ENCODE assay signal across 1 cellular context in the genomic region with DNA sequence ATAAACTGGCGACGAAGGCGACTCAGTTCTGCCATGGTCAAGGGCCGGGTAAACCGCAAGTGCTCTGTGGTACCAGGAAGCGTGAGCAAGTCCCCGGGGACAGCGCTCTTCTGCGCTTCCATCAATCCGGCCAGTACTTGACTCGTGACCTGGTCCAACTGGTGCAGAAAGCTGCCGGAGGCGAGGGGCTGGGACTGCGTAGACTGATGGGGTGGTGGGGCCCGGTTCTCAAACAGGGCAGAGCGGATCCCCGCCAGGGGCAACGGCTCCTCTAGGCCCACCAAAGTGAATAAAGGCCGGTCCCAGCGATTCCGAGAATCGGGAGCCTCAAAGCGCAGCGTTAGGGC.
TF ChIP-seq lines count a peak whose summit lies in the region.

No MANE protein-coding gene starts in this region.

TF ChIP-seq in HCT116, 20 proteins besides CTCF, POLR2A, EP300 and RAD21 (continued from another document):
- TF ChIP-seq, protein P1, sequence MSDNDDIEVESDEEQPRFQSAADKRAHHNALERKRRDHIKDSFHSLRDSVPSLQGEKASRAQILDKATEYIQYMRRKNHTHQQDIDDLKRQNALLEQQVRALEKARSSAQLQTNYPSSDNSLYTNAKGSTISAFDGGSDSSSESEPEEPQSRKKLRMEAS (IDR thresholded peaks at IDR 0.05) = no peak
- TF ChIP-seq, protein P2, sequence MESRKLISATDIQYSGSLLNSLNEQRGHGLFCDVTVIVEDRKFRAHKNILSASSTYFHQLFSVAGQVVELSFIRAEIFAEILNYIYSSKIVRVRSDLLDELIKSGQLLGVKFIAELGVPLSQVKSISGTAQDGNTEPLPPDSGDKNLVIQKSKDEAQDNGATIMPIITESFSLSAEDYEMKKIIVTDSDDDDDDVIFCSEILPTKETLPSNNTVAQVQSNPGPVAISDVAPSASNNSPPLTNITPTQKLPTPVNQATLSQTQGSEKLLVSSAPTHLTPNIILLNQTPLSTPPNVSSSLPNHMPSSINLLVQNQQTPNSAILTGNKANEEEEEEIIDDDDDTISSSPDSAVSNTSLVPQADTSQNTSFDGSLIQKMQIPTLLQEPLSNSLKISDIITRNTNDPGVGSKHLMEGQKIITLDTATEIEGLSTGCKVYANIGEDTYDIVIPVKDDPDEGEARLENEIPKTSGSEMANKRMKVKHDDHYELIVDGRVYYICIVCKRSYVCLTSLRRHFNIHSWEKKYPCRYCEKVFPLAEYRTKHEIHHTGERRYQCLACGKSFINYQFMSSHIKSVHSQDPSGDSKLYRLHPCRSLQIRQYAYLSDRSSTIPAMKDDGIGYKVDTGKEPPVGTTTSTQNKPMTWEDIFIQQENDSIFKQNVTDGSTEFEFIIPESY (IDR thresholded peaks at IDR 0.05; ENCODE audit: extremely low read depth, insufficient replicate concordance, low read length) = no peak
- TF ChIP-seq, protein P3, sequence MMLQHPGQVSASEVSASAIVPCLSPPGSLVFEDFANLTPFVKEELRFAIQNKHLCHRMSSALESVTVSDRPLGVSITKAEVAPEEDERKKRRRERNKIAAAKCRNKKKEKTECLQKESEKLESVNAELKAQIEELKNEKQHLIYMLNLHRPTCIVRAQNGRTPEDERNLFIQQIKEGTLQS (IDR thresholded peaks at IDR 0.05) = no peak
- no peak for TF ChIP-seq ELF1 (IDR thresholded peaks at IDR 0.05; ENCODE audit: borderline replicate concordance, low read depth)
- no peak for TF ChIP-seq SP1 (IDR thresholded peaks at IDR 0.05; ENCODE audit: low read depth)
- no peak for TF ChIP-seq EZH2 (IDR thresholded peaks at IDR 0.05)
- TF ChIP-seq JUND (IDR thresholded peaks at IDR 0.05) = no peak
- no peak for TF ChIP-seq CEBPB (IDR thresholded peaks at IDR 0.05; ENCODE audit: low read depth)
- no peak for TF ChIP-seq EZH2phosphoT487 (IDR thresholded peaks at IDR 0.05; ENCODE audit: borderline replicate concordance)
- TF ChIP-seq FOSL1 (IDR thresholded peaks at IDR 0.05; ENCODE audit: low read depth) = no peak
- TF ChIP-seq SRF (IDR thresholded peaks at IDR 0.05; ENCODE audit: low read depth) = no peak
- TF ChIP-seq, protein P4, sequence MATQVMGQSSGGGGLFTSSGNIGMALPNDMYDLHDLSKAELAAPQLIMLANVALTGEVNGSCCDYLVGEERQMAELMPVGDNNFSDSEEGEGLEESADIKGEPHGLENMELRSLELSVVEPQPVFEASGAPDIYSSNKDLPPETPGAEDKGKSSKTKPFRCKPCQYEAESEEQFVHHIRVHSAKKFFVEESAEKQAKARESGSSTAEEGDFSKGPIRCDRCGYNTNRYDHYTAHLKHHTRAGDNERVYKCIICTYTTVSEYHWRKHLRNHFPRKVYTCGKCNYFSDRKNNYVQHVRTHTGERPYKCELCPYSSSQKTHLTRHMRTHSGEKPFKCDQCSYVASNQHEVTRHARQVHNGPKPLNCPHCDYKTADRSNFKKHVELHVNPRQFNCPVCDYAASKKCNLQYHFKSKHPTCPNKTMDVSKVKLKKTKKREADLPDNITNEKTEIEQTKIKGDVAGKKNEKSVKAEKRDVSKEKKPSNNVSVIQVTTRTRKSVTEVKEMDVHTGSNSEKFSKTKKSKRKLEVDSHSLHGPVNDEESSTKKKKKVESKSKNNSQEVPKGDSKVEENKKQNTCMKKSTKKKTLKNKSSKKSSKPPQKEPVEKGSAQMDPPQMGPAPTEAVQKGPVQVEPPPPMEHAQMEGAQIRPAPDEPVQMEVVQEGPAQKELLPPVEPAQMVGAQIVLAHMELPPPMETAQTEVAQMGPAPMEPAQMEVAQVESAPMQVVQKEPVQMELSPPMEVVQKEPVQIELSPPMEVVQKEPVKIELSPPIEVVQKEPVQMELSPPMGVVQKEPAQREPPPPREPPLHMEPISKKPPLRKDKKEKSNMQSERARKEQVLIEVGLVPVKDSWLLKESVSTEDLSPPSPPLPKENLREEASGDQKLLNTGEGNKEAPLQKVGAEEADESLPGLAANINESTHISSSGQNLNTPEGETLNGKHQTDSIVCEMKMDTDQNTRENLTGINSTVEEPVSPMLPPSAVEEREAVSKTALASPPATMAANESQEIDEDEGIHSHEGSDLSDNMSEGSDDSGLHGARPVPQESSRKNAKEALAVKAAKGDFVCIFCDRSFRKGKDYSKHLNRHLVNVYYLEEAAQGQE (IDR thresholded peaks at IDR 0.05; ENCODE audit: low read depth) = no peak
